ENCODE assay signal across 11 cellular contexts in the genomic region with DNA sequence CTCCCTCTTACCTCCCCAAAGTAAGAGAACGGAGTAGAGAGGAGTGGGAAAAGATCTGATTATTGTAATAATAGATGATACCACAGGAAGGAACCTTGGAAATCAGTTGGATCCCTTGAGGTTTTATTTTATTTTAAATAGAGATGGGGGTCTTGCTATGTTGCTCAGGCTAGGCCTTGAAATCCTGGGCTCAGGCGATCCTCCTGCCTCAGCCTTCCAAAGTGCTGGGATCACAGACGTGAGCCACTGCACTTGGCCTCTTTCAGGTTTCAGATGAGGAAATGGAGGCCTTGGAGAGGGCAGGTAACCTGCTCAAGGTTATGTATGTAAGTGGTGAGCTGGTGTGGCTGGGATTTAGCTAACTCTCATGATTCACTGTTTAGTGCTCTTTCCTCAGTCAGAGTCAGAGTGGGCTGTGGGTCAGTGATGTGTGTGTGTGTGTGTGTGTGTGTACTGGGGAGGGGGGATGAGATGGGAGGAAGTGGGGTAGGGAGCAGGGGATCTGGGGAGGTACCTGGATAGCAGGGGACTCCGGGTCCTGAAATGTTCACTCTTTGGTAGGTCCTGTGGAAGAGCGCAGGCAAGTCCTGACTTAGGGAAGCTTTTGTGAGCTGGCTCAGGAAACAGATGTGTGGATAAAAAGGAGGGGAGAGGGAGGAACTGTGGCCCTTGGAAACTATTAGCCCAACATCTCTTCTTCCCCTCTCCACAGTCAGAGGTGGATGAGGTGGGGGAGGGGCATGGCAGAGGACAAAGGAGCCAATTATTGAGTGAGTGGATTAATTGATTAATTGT. TPM values are rescaled to one million over a fixed set of nuclear protein-coding genes. Genes with fewer than 3 reads are reported as not detected.
DNase-seq lines count a peak whose midpoint lies in the region; ATAC-seq and TF ChIP-seq lines count a peak whose summit lies in the region.
"Had no signal": no experiment of that assay in that cellular context is flagged by ENCODE, and none has a peak within 500 bp of the region (broad histone marks: within the 10 kb centered on the region; RNA-seq: fewer than 3 reads in every experiment).

No MANE protein-coding gene starts in this region.

- H3K27ac Mint-ChIP-seq in T-helper 17 cell (no peak overlapping the region), chondrocyte (ENCODE audit: unreplicated experiment) (no peak overlapping the region)

- peaks cover 12% of the 10 kb centered on the region for H3K4me1 Mint-ChIP-seq in T-helper 17 cell
- no peaks in the 10 kb centered on the region for H3K4me1 Mint-ChIP-seq in chondrocyte (ENCODE audit: low read depth)

- ATAC-seq in GM21390 (IDR thresholded peaks at IDR 0.05; ENCODE audit: unreplicated experiment) (peak; percentile 3), T-helper 17 cell (no peak)

- no peaks in the 10 kb centered on the region for H3K9me3 Mint-ChIP-seq in chondrocyte (ENCODE audit: low read depth)

- H3K27ac ChIP-seq in WERI-Rb-1: peak overlapping the region; percentile 46
- H3K27ac ChIP-seq: tibial artery had no signal

- H3K27me3 Mint-ChIP-seq in T-helper 17 cell: peaks cover 50% of the 10 kb centered on the region
- peaks cover 49% of the 10 kb centered on the region for H3K27me3 Mint-ChIP-seq in chondrocyte (ENCODE audit: low read depth)

- H3K27me3 ChIP-seq in WERI-Rb-1 (ENCODE audit: insufficient read depth, low read depth, severe bottlenecking): no peaks in the 10 kb centered on the region

- H3K36me3 ChIP-seq in WERI-Rb-1: no peaks in the 10 kb centered on the region
- H3K36me3 ChIP-seq: tibial artery had no signal

- peaks cover 4% of the 10 kb centered on the region for H3K36me3 Mint-ChIP-seq in T-helper 17 cell (ENCODE audit: low read depth)
- H3K36me3 Mint-ChIP-seq in chondrocyte (ENCODE audit: low read depth): no peaks in the 10 kb centered on the region

- H3K4me3 ChIP-seq in AG10803 (ENCODE audit: low read length) (0 out of 2 replicates have a peak overlapping the region, but pooled peaks have one; percentile 17), WERI-Rb-1 (ENCODE audit: low read depth, low read length) (peak overlapping the region; percentile 41)
- H3K4me3 ChIP-seq: tibial artery had no signal

- TF ChIP-seq CTCF in AG10803 (conservative IDR thresholded peaks at IDR 0.05; ENCODE audit: low read length): no peak
- no peak for TF ChIP-seq CTCF in WERI-Rb-1 (IDR thresholded peaks at IDR 0.05; ENCODE audit: low read depth, low read length)
- TF ChIP-seq CTCF in chondrocyte (IDR thresholded peaks at IDR 0.05): no peak

- H3K4me3 Mint-ChIP-seq in T-helper 17 cell (no peak overlapping the region), chondrocyte (ENCODE audit: unreplicated experiment) (no peak overlapping the region)

- no peaks in the 10 kb centered on the region for H3K9me3 ChIP-seq in WERI-Rb-1 (ENCODE audit: severe bottlenecking)
- H3K9me3 ChIP-seq in T-helper 17 cell (ENCODE audit: control insufficient read depth, low read length, poor library complexity, severe bottlenecking): no peaks in the 10 kb centered on the region
- H3K9me3 ChIP-seq: tibial artery had no signal

- no peak for DNase-seq in AG10803 (ENCODE audit: low read depth)
- DNase-seq in WERI-Rb-1: peak; percentile 30
- peak; percentile 56 for DNase-seq in islet precursor cell
- no peak for DNase-seq in NCI-H1105 (lab: John Stamatoyannopoulos, UW)
- no peak for DNase-seq in NCI-H345 (lab: John Stamatoyannopoulos, UW)
- DNase-seq in T-helper 17 cell: no peak
- no peak for DNase-seq in chondrocyte (ENCODE audit: low spot score)
- DNase-seq: T1000 had no signal

RNA-seq across cellular contexts. Expression of a gene that starts 4.7 kb away (rescaled TPM):
- total RNA-seq in T-helper 17 cell (not detected), chondrocyte (not detected in 3 replicates)
- total RNA-seq: mesenteric fat pad had no signal

RNA-seq across cellular contexts. Expression of a gene that starts 29.2 kb away (rescaled TPM):
- total RNA-seq in T-helper 17 cell (100 to 1,000 TPM; 108 to 134 TPM), chondrocyte (80.9 to 96.6 TPM (median 86.9 TPM) in 3 replicates)

Comparison
In these comparisons a context has a peak if more than half of its experiments do, and no peak if none do; other contexts are left out.
1. DNase-seq: peak in WERI-Rb-1 (single experiment) and islet precursor cell (single experiment); none in AG10803 (single experiment), NCI-H1105 (single experiment), NCI-H345 (single experiment), T-helper 17 cell (0 of 3) and chondrocyte (single experiment).